In the genomic region with DNA sequence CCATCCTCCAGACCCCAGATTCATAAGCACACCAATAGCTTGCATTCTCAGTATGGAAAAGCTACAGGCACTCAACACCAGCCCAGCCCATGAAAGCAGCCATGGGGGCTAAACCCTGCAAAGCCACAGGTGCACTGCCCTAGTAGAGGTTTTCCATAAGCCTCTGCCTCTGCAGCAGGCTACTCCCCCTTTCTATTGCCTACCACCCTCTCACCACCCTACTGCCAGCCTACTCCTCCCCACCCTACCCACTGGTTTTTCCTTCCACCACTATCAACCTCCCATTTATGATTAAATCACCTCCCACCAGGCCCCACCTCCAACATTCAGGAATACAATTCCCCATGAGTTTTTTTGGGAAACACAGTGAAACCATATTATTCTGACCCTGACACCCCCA, we compare ENCODE assay signal across 6 cellular contexts.
"Had no signal": no experiment of that assay in that cellular context is flagged by ENCODE, and none has a peak within 500 bp of the region (broad histone marks: within the 10 kb centered on the region; RNA-seq: fewer than 3 reads in every experiment).

No MANE protein-coding gene starts in this region.

- ATAC-seq: HepG2, K562 had no signal

- DNase-seq: IMR-90, KBM-7 had no signal

- H3K4me3 ChIP-seq: K562 had no signal

- H3K27ac ChIP-seq: HL-60 had no signal

- H3K36me3 Mint-ChIP-seq: IgD-negative memory B cell had no signal

- H3K4me3 Mint-ChIP-seq: IgD-negative memory B cell had no signal

- H3K27ac Mint-ChIP-seq: IgD-negative memory B cell had no signal
